8 cellular contexts compared by ENCODE assay signal in genomic region chr1:36151133-36151844, GRCh38. TPM values are rescaled to one million over a fixed set of nuclear protein-coding genes. Genes with fewer than 3 reads are reported as not detected.
DNase-seq lines count a peak whose midpoint lies in the region; ATAC-seq and TF ChIP-seq lines count a peak whose summit lies in the region.

No MANE protein-coding gene starts in this region.

- DNase-seq in WERI-Rb-1, result no peak
- DNase-seq in left ventricle myocardium inferior, result no peak
- DNase-seq in spleen, result no peak
- DNase-seq in NCI-H226, result no peak
- no peak for DNase-seq in COLO668 (lab: John Stamatoyannopoulos, UW; ENCODE audit: unreplicated experiment)

- TF ChIP-seq POLR2A in spleen (IDR thresholded peaks at IDR 0.05), result no peak

- H3K4me3 ChIP-seq in HEK293 (ENCODE audit: low read depth, low read length) (no peak overlapping the region), WERI-Rb-1 (ENCODE audit: low read depth, low read length) (no peak overlapping the region), left ventricle myocardium inferior (peak overlapping the region; percentile 43), spleen (peak overlapping the region in 2 of 8 donors; percentile 11 to 85)

- H3K4me1 ChIP-seq in HEK293 (ENCODE audit: control insufficient read depth, insufficient read depth, low read length) (no peaks in the 10 kb centered on the region), left ventricle myocardium inferior (peaks cover 80% of the 10 kb centered on the region), spleen (peaks cover 44 to 85% (median 70%) of the 10 kb centered on the region in 6 donors)

- no peak for TF ChIP-seq CTCF in HEK293 (tag by site-specific recombination; IDR thresholded peaks at IDR 0.05)
- no peak for TF ChIP-seq CTCF in WERI-Rb-1 (IDR thresholded peaks at IDR 0.05; ENCODE audit: low read depth, low read length)
- TF ChIP-seq CTCF in left ventricle myocardium inferior (IDR thresholded peaks at IDR 0.05; ENCODE audit: borderline replicate concordance), result no peak
- no peak for TF ChIP-seq CTCF in spleen (IDR thresholded peaks at IDR 0.05 in 8 of 11, conservative IDR thresholded peaks at IDR 0.05 in 3 of 11)

- no peaks in the 10 kb centered on the region for H3K27me3 ChIP-seq in WERI-Rb-1 (ENCODE audit: insufficient read depth, low read depth, severe bottlenecking)
- no peaks in the 10 kb centered on the region for H3K27me3 ChIP-seq in left ventricle myocardium inferior (ENCODE audit: low read depth)
- no peaks in the 10 kb centered on the region for H3K27me3 ChIP-seq in spleen (replicated peaks in 1 of 7)

- intact Hi-C loops in left ventricle myocardium inferior (cut with micrococcal nuclease) (no loop called here), spleen (cut with DNase I; ENCODE audit: low total_unique reads) (loop anchor here (5.0 to 10.0 kb wide), 3 partner anchors 36 to 134 kb away; partner anchors contain the start of gene THRAP3)

- H3K9me3 ChIP-seq in HEK293 (ENCODE audit: control insufficient read depth, insufficient read depth, low read depth, low read length) (no peaks in the 10 kb centered on the region), WERI-Rb-1 (ENCODE audit: severe bottlenecking) (no peaks in the 10 kb centered on the region), left ventricle myocardium inferior (replicated peaks) (no peaks in the 10 kb centered on the region), spleen (no peaks in the 10 kb centered on the region)

- POLR2A ChIA-PET in HEK293 (lab: Yijun Ruan, JAX), result interaction anchor here (0.5 to 3.8 kb wide), 6 partner anchors 9 to 173 kb away, joined by 3 to 28 read pairs (median 14); partner anchors contain the start of genes EVA1B and THRAP3

- no peak overlapping the region for H3K27ac ChIP-seq in HEK293 (ENCODE audit: extremely low read depth, low read depth, low read length)
- peak overlapping the region; percentile 70 for H3K27ac ChIP-seq in WERI-Rb-1
- H3K27ac ChIP-seq in left ventricle myocardium inferior (replicated peaks), result peak overlapping the region; percentile 100
- peak overlapping the region; percentile 81 to 100 (median 92) for H3K27ac ChIP-seq in spleen

- H3K36me3 ChIP-seq in HEK293 (ENCODE audit: control insufficient read depth in 2 of 2, insufficient read depth in 1 of 2, low read length in 2 of 2) (peaks cover 0 to 12% of the 10 kb centered on the region in 2 experiments; a peak in 1 of 3 replicates), WERI-Rb-1 (peaks cover 2% of the 10 kb centered on the region), left ventricle myocardium inferior (no peaks in the 10 kb centered on the region), spleen (peaks cover 0 to 7% (median 0%) of the 10 kb centered on the region in 6 donors)

- CTCF ChIA-PET in HEK293 (lab: Yijun Ruan, JAX), result interaction anchor here (0.6 to 4.4 kb wide), 9 partner anchors 9 to 268 kb away, joined by 3 to 132 read pairs (median 9); no protein-coding TSS in a partner anchor

- no peak for ATAC-seq in GM18873 (IDR thresholded peaks at IDR 0.05; ENCODE audit: low FRiP score, unreplicated experiment)
- ATAC-seq in HG03108 (IDR thresholded peaks at IDR 0.05; ENCODE audit: unreplicated experiment), result no peak

- 38 to 50% (median 46%) methylated on average over 1 of the region's 1 CpG for WGBS in spleen, 5 donors

TF ChIP-seq in HEK293, 187 proteins besides CTCF, POLR2A, EP300 and RAD21:
- no peak for TF ChIP-seq ZNF248 (tag by site-specific recombination; IDR thresholded peaks at IDR 0.05)
- 0 out of 2 replicates have a peak, but pooled peaks have one; percentile 39 for TF ChIP-seq ZNF558 (tag by site-specific recombination; IDR thresholded peaks at IDR 0.05)
- TF ChIP-seq PRDM10 (tag by site-specific recombination; IDR thresholded peaks at IDR 0.05), result peak; percentile 34; the same call in 1 of the 2 replicates
- TF ChIP-seq ZNF24 (tag by site-specific recombination; IDR thresholded peaks at IDR 0.05), result no peak
- 0 out of 2 replicates have a peak, but pooled peaks have one; percentile 16 for TF ChIP-seq ZBTB8A (tag by site-specific recombination; IDR thresholded peaks at IDR 0.05)
- peak; percentile 95 for TF ChIP-seq ZNF121 (tag by site-specific recombination; IDR thresholded peaks at IDR 0.05)
- peak; percentile 42 for TF ChIP-seq ZBTB11 (tag by site-specific recombination; conservative IDR thresholded peaks at IDR 0.05; ENCODE audit: low read depth)
- 0 out of 2 replicates have a peak, but pooled peaks have one; percentile 49 for TF ChIP-seq ZBTB17 (tag by site-specific recombination; IDR thresholded peaks at IDR 0.05)

RNA-seq across cellular contexts. Expression of gene TRAPPC3, which starts 2.0 kb away (rescaled TPM):
- total RNA-seq in left ventricle myocardium inferior, result 54.6 TPM
- total RNA-seq in spleen, result 10 to 100 TPM; 46.7 to 98.1 (median 56.4) TPM
- 10 to 100 TPM; 42.9 to 70.1 (median 60.2) TPM for polyA plus RNA-seq in spleen

RNA-seq across cellular contexts. Expression of gene MAP7D1, which starts 4.7 kb away (rescaled TPM):
- 363 TPM for total RNA-seq in left ventricle myocardium inferior
- total RNA-seq in spleen, result 100 to 1,000 TPM in 3 of 7 donors, 10 to 100 TPM in 4; 72.6 to 116 (median 96.9) TPM
- polyA plus RNA-seq in spleen, result 10 to 100 TPM; 30.4 to 62.7 (median 38.0) TPM

RNA-seq across cellular contexts. Expression of gene COL8A2, which starts 26.3 kb away (rescaled TPM):
- total RNA-seq in left ventricle myocardium inferior (1.2 TPM), spleen (10 to 100 TPM in 4 of 7 donors, 1 to 10 TPM in 3; 7.0 to 32.0 (median 10.3) TPM)
- polyA plus RNA-seq in spleen, result 1 to 10 TPM; 2.1 to 5.9 (median 4.3) TPM
